ENCODE assay signal across 27 cellular contexts in the genomic region with DNA sequence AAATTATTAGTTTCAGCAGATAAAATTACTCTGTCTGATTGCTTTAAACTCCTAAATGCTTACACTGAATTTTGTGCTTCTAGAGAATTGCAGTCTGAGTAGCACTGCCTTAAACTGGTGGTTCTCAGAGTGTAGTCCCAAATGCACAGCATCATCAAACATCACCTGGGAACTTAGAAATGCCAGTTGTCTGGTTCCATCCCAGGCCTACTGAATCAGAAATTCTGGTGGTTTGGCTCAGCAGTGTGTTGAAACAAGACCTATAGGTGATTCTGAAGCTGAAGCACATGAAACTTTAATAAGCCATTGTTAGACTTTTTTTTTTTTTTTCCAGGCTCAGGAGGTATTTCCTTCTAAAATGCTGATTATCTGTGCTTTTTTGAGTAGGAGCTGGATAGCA. TPM values are rescaled to one million over a fixed set of nuclear protein-coding genes. Genes with fewer than 3 reads are reported as not detected.
DNase-seq lines count a peak whose midpoint lies in the region; ATAC-seq and TF ChIP-seq lines count a peak whose summit lies in the region.
"Had no signal": no experiment of that assay in that cellular context is flagged by ENCODE, and none has a peak within 500 bp of the region (broad histone marks: within the 10 kb centered on the region; RNA-seq: fewer than 3 reads in every experiment).

No MANE protein-coding gene starts in this region.

- no peak for TF ChIP-seq CTCF in endodermal cell (conservative IDR thresholded peaks at IDR 0.05)

- no peak overlapping the region for H3K9ac ChIP-seq in endodermal cell (ENCODE audit: extremely low read depth, low read length, poor library complexity, severe bottlenecking)

- DNase-seq in activated naive CD8-positive, alpha-beta T cell treated with anti-CD3 and anti-CD28 coated beads for 36 hours, result no peak
- no peak for DNase-seq in T-cell
- DNase-seq in endodermal cell, result no peak
- no peak for DNase-seq in stimulated activated naive B cell treated with anti-CD40 and anti-IgM and Interleukin-4, amounts not matched to agents 10 μg/mL and 1 μg/mL and 100 μg/mL, for 72 hours
- no peak for DNase-seq in cerebellum (ENCODE audit: low spot score)
- DNase-seq in MG63, result no peak
- DNase-seq: activated CD4-positive, alpha-beta memory T cell treated with anti-CD3 and anti-CD28 coated beads for 36 hours; activated effector memory CD4-positive, alpha-beta T cell treated with anti-CD3 and anti-CD28 coated beads, Interleukin-2, amount 50 U/mL, for 16 hours; COR-L47; kidney glomerular epithelial cell; lower lobe of right lung; NCI-H1092 treated with DMSO at 0.1 percent for 48 hours; NCI-H1694 treated with DMSO at 0.1 percent for 48 hours; NCI-H2171 treated with DMSO at 0.1 percent for 48 hours; NCI-H510A; nephron progenitor cell; ovary; retina; RPMI8226 had no signal

- peaks cover 80% of the 10 kb centered on the region for H3K4me1 Mint-ChIP-seq in activated naive CD8-positive, alpha-beta T cell (ENCODE audit: low read depth)
- peaks cover 54% of the 10 kb centered on the region for H3K4me1 Mint-ChIP-seq in activated naive CD8-positive, alpha-beta T cell treated with anti-CD3 and anti-CD28 coated beads for 36 hours
- H3K4me1 Mint-ChIP-seq in T-cell (peaks cover 68 to 82% (median 80%) of the 10 kb centered on the region in 3 donors), endodermal cell (peaks cover 9% of the 10 kb centered on the region)
- H3K4me1 Mint-ChIP-seq in stimulated activated naive B cell treated with anti-CD40 and anti-IgM and Interleukin-4, amounts not matched to agents 10 μg/mL and 1 μg/mL and 100 μg/mL, for 72 hours, result peaks cover 34 to 61% of the 10 kb centered on the region in 2 donors

- H3K4me3 Mint-ChIP-seq in activated naive CD8-positive, alpha-beta T cell, result peak overlapping the region; percentile 17
- H3K4me3 Mint-ChIP-seq in activated naive CD8-positive, alpha-beta T cell treated with anti-CD3 and anti-CD28 coated beads for 36 hours, result no peak overlapping the region
- H3K4me3 Mint-ChIP-seq in T-cell (peak overlapping the region in 2 of 3 donors; percentile 8 to 57), endodermal cell (no peak overlapping the region)
- no peak overlapping the region for H3K4me3 Mint-ChIP-seq in stimulated activated naive B cell treated with anti-CD40 and anti-IgM and Interleukin-4, amounts not matched to agents 10 μg/mL and 1 μg/mL and 100 μg/mL, for 72 hours
- H3K4me3 Mint-ChIP-seq: activated CD4-positive, alpha-beta memory T cell treated with anti-CD3 and anti-CD28 coated beads for 36 hours; nephron progenitor cell; stimulated activated naive CD8-positive, alpha-beta T cell treated with anti-CD3 and anti-CD28 coated beads, Interleukin-15, Interleukin-2, amounts not matched to agents 100 ng/mL and 50 ng/mL, for 24 hours; T-helper 1 cell treated with Interleukin-12 subunit alpha and Interleukin-12 subunit beta and Interleukin-4 antibody, amounts not matched to agents 30 μg/mL and 1 μg/mL, for 36 hours had no signal

- H3K4me1 ChIP-seq in endodermal cell (ENCODE audit: control insufficient read depth, insufficient read depth, low read length), result no peaks in the 10 kb centered on the region

- H3K4me3 ChIP-seq in endodermal cell (ENCODE audit: low read length), result no peak overlapping the region
- no peak overlapping the region for H3K4me3 ChIP-seq in MG63
- H3K4me3 ChIP-seq: gastroesophageal sphincter, lower lobe of right lung, ovary, SK-N-MC, smooth muscle cell, thoracic aorta had no signal

- peak in 1 of 4 experiments; percentile 26 for ATAC-seq in T-cell (replicated peaks in 1 of 4)
- ATAC-seq in stimulated activated naive B cell treated with anti-CD40 and anti-IgM and Interleukin-4, amounts not matched to agents 10 μg/mL and 1 μg/mL and 100 μg/mL, for 72 hours (replicated peaks), result peak; percentile 42 to 43
- ATAC-seq: activated CD4-positive, CD25-positive, alpha-beta regulatory T cell treated with anti-CD3 and anti-CD28 coated beads, Interleukin-2, amount 50 U/mL, for 24 hours; gastroesophageal sphincter; lower lobe of right lung had no signal

- no peaks in the 10 kb centered on the region for H3K9me3 ChIP-seq in endodermal cell (ENCODE audit: control insufficient read depth, low read length)
- no peaks in the 10 kb centered on the region for H3K9me3 ChIP-seq in MG63
- H3K9me3 ChIP-seq: gastroesophageal sphincter, lower lobe of right lung, ovary, thoracic aorta had no signal

- H3K9me3 Mint-ChIP-seq in activated naive CD8-positive, alpha-beta T cell (ENCODE audit: low read depth), result no peaks in the 10 kb centered on the region
- H3K9me3 Mint-ChIP-seq in activated naive CD8-positive, alpha-beta T cell treated with anti-CD3 and anti-CD28 coated beads for 36 hours, result peaks cover 2% of the 10 kb centered on the region
- H3K9me3 Mint-ChIP-seq in T-cell, result no peaks in the 10 kb centered on the region
- no peaks in the 10 kb centered on the region for H3K9me3 Mint-ChIP-seq in endodermal cell
- H3K9me3 Mint-ChIP-seq in stimulated activated naive B cell treated with anti-CD40 and anti-IgM and Interleukin-4, amounts not matched to agents 10 μg/mL and 1 μg/mL and 100 μg/mL, for 72 hours, result no peaks in the 10 kb centered on the region
- H3K9me3 Mint-ChIP-seq: stimulated activated naive CD8-positive, alpha-beta T cell treated with anti-CD3 and anti-CD28 coated beads, Interleukin-15, Interleukin-2, amounts not matched to agents 100 ng/mL and 50 ng/mL, for 24 hours; T-helper 1 cell treated with Interleukin-12 subunit alpha and Interleukin-12 subunit beta and Interleukin-4 antibody, amounts not matched to agents 30 μg/mL and 1 μg/mL, for 36 hours had no signal

- peak overlapping the region; percentile 77 for H3K27ac ChIP-seq in endodermal cell (ENCODE audit: low read depth, low read length)
- H3K27ac ChIP-seq: gastroesophageal sphincter, lower lobe of right lung, ovary, SK-N-MC, thoracic aorta had no signal

- H3K36me3 ChIP-seq in endodermal cell (ENCODE audit: control insufficient read depth, insufficient read depth, low read length), result no peaks in the 10 kb centered on the region
- no peaks in the 10 kb centered on the region for H3K36me3 ChIP-seq in MG63
- H3K36me3 ChIP-seq: gastroesophageal sphincter, lower lobe of right lung, ovary, thoracic aorta had no signal

- H3K27ac Mint-ChIP-seq in activated naive CD8-positive, alpha-beta T cell, result peak overlapping the region; percentile 50
- no peak overlapping the region for H3K27ac Mint-ChIP-seq in activated naive CD8-positive, alpha-beta T cell treated with anti-CD3 and anti-CD28 coated beads for 36 hours
- H3K27ac Mint-ChIP-seq in T-cell (peak overlapping the region in 1 of 2 donors; percentile 34), endodermal cell (no peak overlapping the region)
- H3K27ac Mint-ChIP-seq in stimulated activated naive B cell treated with anti-CD40 and anti-IgM and Interleukin-4, amounts not matched to agents 10 μg/mL and 1 μg/mL and 100 μg/mL, for 72 hours, result no peak overlapping the region
- H3K27ac Mint-ChIP-seq: activated CD4-positive, alpha-beta memory T cell treated with anti-CD3 and anti-CD28 coated beads for 36 hours; nephron progenitor cell; stimulated activated naive CD8-positive, alpha-beta T cell treated with anti-CD3 and anti-CD28 coated beads, Interleukin-15, Interleukin-2, amounts not matched to agents 100 ng/mL and 50 ng/mL, for 24 hours; T-helper 1 cell treated with Interleukin-12 subunit alpha and Interleukin-12 subunit beta and Interleukin-4 antibody, amounts not matched to agents 30 μg/mL and 1 μg/mL, for 36 hours had no signal

- H3K27me3 ChIP-seq in endodermal cell (ENCODE audit: control insufficient read depth, insufficient read depth, low read length, poor library complexity, severe bottlenecking) (no peaks in the 10 kb centered on the region), MG63 (no peaks in the 10 kb centered on the region)
- H3K27me3 ChIP-seq: gastroesophageal sphincter, ovary had no signal

- H3K36me3 Mint-ChIP-seq in activated naive CD8-positive, alpha-beta T cell, result peaks cover 3% of the 10 kb centered on the region
- peaks cover 19% of the 10 kb centered on the region for H3K36me3 Mint-ChIP-seq in activated naive CD8-positive, alpha-beta T cell treated with anti-CD3 and anti-CD28 coated beads for 36 hours
- H3K36me3 Mint-ChIP-seq in T-cell (peaks cover 10% of the 10 kb centered on the region), endodermal cell (ENCODE audit: low read depth) (peaks cover 8% of the 10 kb centered on the region)
- H3K36me3 Mint-ChIP-seq in stimulated activated naive B cell treated with anti-CD40 and anti-IgM and Interleukin-4, amounts not matched to agents 10 μg/mL and 1 μg/mL and 100 μg/mL, for 72 hours, result peaks cover 1 to 3% of the 10 kb centered on the region in 2 donors

- no peaks in the 10 kb centered on the region for H3K27me3 Mint-ChIP-seq in activated naive CD8-positive, alpha-beta T cell
- H3K27me3 Mint-ChIP-seq in activated naive CD8-positive, alpha-beta T cell treated with anti-CD3 and anti-CD28 coated beads for 36 hours, result no peaks in the 10 kb centered on the region
- H3K27me3 Mint-ChIP-seq in T-cell, result no peaks in the 10 kb centered on the region
- no peaks in the 10 kb centered on the region for H3K27me3 Mint-ChIP-seq in endodermal cell (ENCODE audit: insufficient read depth)
- H3K27me3 Mint-ChIP-seq in stimulated activated naive B cell treated with anti-CD40 and anti-IgM and Interleukin-4, amounts not matched to agents 10 μg/mL and 1 μg/mL and 100 μg/mL, for 72 hours, result no peaks in the 10 kb centered on the region
- H3K27me3 Mint-ChIP-seq: activated CD4-positive, alpha-beta memory T cell treated with anti-CD3 and anti-CD28 coated beads for 36 hours; stimulated activated naive CD8-positive, alpha-beta T cell treated with anti-CD3 and anti-CD28 coated beads, Interleukin-15, Interleukin-2, amounts not matched to agents 100 ng/mL and 50 ng/mL, for 24 hours had no signal

- POLR2A ChIA-PET in T-cell (lab: Charles Lee), result interaction anchor here in 1 of 2 donors (0.6 kb wide), 1 partner anchor 277 kb away, joined by 5 read pairs; no protein-coding TSS in a partner anchor

- CTCF ChIA-PET in T-cell (lab: Charles Lee), result interaction anchor here in 1 of 2 donors (0.6 kb wide), 1 partner anchor 20 kb away, joined by 3 read pairs; no protein-coding TSS in a partner anchor

RNA-seq across cellular contexts. Expression of a gene that starts 22.0 kb away (rescaled TPM):
- total RNA-seq in activated naive CD8-positive, alpha-beta T cell treated with anti-CD3 and anti-CD28 coated beads for 36 hours, result 10 to 100 TPM; 23.9 to 28.5 TPM
- total RNA-seq in T-cell (10 to 100 TPM; 54.3 to 84.3 (median 66.9) TPM), endodermal cell (10 to 100 TPM; 23.0 to 32.0 TPM), cerebellum (77.9 TPM)
- 23.9 TPM for polyA plus RNA-seq in endodermal cell (2013, experiment 1 of 2)
- polyA plus RNA-seq in endodermal cell (2013, experiment 2 of 2), result 24.6 TPM
- 12.6 and 18.9 TPM in 2 replicates for total RNA-seq in MG63 (2014; rRNA removed; shearing (Covaris generic); ENCODE audit: low replicate concordance)

Comparison
In these comparisons a context has a peak if more than half of its experiments do, and no peak if none do; other contexts are left out.
1. H3K4me3 Mint-ChIP-seq: peak in activated naive CD8-positive, alpha-beta T cell (single experiment) and T-cell (2 of 3); none in activated naive CD8-positive, alpha-beta T cell treated with anti-CD3 and anti-CD28 coated beads for 36 hours (single experiment), endodermal cell (single experiment) and stimulated activated naive B cell treated with anti-CD40 and anti-IgM and Interleukin-4, amounts not matched to agents 10 μg/mL and 1 μg/mL and 100 μg/mL, for 72 hours (0 of 2).